Comparison of ENCODE assay signal across 20 cellular contexts in the genomic region with DNA sequence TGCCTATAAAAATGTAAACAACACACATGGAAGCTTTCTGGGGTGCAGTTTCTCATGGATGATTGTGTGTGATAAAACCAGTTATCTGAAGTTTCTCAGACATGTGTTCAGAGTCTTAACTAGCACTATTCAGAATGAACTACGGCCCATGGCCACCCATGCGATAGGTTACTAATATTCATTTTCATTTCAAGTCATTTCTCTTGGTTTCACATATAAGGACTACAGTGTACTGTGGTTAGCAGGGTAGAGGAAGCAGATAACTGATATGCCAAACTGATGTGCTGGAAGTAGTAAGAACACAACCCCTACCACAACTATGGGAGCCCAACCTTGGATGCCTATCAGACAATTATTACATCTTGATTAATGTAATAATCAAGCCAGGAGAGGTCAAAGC.
A peak's percentile ranks its signal among the peaks of the same experiment; 100 is the strongest.
DNase-seq lines count a peak whose midpoint lies in the region; ATAC-seq and TF ChIP-seq lines count a peak whose summit lies in the region.
"Had no signal": no experiment of that assay in that cellular context is flagged by ENCODE, and none has a peak within 500 bp of the region (broad histone marks: within the 10 kb centered on the region; RNA-seq: fewer than 3 reads in every experiment).

No MANE protein-coding gene starts in this region.

- H3K27ac ChIP-seq in OCI-LY7 (ENCODE audit: low read depth, low read length, poor library complexity, severe bottlenecking): no peak overlapping the region
- H3K27ac ChIP-seq: body of pancreas, KMS-11, parathyroid adenoma, tibial artery had no signal

- no peaks in the 10 kb centered on the region for H4K20me1 ChIP-seq in OCI-LY7 (ENCODE audit: insufficient read depth, low read length)

- peak; percentile 64 for ATAC-seq in GM18868 (IDR thresholded peaks at IDR 0.05; ENCODE audit: unreplicated experiment)
- ATAC-seq in GM21528 (IDR thresholded peaks at IDR 0.05; ENCODE audit: low FRiP score, unreplicated experiment): peak; percentile 77
- peak; percentile 68 for ATAC-seq in HG02938 (IDR thresholded peaks at IDR 0.05; ENCODE audit: unreplicated experiment)
- ATAC-seq in HG03432 (IDR thresholded peaks at IDR 0.05; ENCODE audit: unreplicated experiment): peak; percentile 75
- ATAC-seq: body of pancreas, left colon, natural killer cell had no signal

- no peaks in the 10 kb centered on the region for H3K79me2 ChIP-seq in OCI-LY7 (ENCODE audit: insufficient read depth, low read depth, low read length)
- H3K79me2 ChIP-seq: parathyroid adenoma had no signal

- POLR2A ChIA-PET in OCI-LY7 (lab: Charles Lee): no interaction called here

- BruUV-seq in OCI-LY7 (replicated peaks; lab: Mats Ljungman, UMichigan): no TSS peak

- no peak overlapping the region for H3K4me3 ChIP-seq in OCI-LY7 (ENCODE audit: low read depth, low read length, poor library complexity, severe bottlenecking)
- H3K4me3 ChIP-seq: body of pancreas, tibial artery had no signal

- H3K9me2 ChIP-seq in OCI-LY7 (ENCODE audit: insufficient read depth, low read length): no peaks in the 10 kb centered on the region

- no peaks in the 10 kb centered on the region for H3K36me3 ChIP-seq in OCI-LY7 (ENCODE audit: insufficient read depth, low read length)
- H3K36me3 ChIP-seq: tibial artery had no signal

- CTCF ChIA-PET in OCI-LY7 (lab: Charles Lee; ENCODE audit: unreplicated experiment): no interaction called here

- H3K4me2 ChIP-seq in OCI-LY7 (ENCODE audit: low read length): no peak overlapping the region
- H3K4me2 ChIP-seq: KMS-11 had no signal

- H3K4me1 ChIP-seq in OCI-LY7 (ENCODE audit: insufficient read depth, low read length, poor library complexity, severe bottlenecking): no peaks in the 10 kb centered on the region
- H3K4me1 ChIP-seq: parathyroid adenoma, tibial artery had no signal

- no peaks in the 10 kb centered on the region for H3K9me3 ChIP-seq in OCI-LY7 (ENCODE audit: low read length)
- H3K9me3 ChIP-seq: body of pancreas, tibial artery had no signal

- no peak for TF ChIP-seq CTCF in OCI-LY7 (conservative IDR thresholded peaks at IDR 0.05; ENCODE audit: low read length)

- intact Hi-C loops in OCI-LY7 (cut with micrococcal nuclease; ENCODE audit: unreplicated experiment): loop anchor here (10.0 kb wide), 1 partner anchor 1161 kb away; no protein-coding TSS in a partner anchor

- DNase-seq in GM19238 (ENCODE audit: insufficient read length, low spot score) (no peak), NCI-H2227 (lab: John Stamatoyannopoulos, UW; ENCODE audit: unreplicated experiment) (no peak), NCI-H2107 (lab: John Stamatoyannopoulos, UW) (no peak), OCI-LY7 (ENCODE audit: low spot score) (no peak)
- DNase-seq: activated CD4-positive, CD25-positive, alpha-beta regulatory T cell treated with anti-CD3 and anti-CD28 coated beads, Interleukin-2, amount 50 U/mL, for 72 hours; activated naive CD8-positive, alpha-beta T cell treated with anti-CD3 and anti-CD28 coated beads for 36 hours; body of pancreas; CD4-positive, alpha-beta memory T cell; left colon; natural killer cell; NCI-H2081; NCI-H524 treated with DMSO at 0.1 percent for 48 hours; stimulated activated naive CD4-positive, alpha-beta T cell treated with Interleukin-2 at 50 U/mL for 16 hours; tibial artery had no signal

- H2AFZ ChIP-seq in OCI-LY7 (ENCODE audit: low read length): no peak overlapping the region
- H2AFZ ChIP-seq: parathyroid adenoma had no signal
